Comparison of ENCODE assay signal across 22 cellular contexts in genomic region chr2:157931542-157931941, GRCh38. TPM values are rescaled to one million over a fixed set of nuclear protein-coding genes. Genes with fewer than 3 reads are reported as not detected.
DNase-seq lines count a peak whose midpoint lies in the region; ATAC-seq, FAIRE-seq and TF ChIP-seq lines count a peak whose summit lies in the region.
"Had no signal": no experiment of that assay in that cellular context is flagged by ENCODE, and none has a peak within 500 bp of the region (broad histone marks: within the 10 kb centered on the region; RNA-seq: fewer than 3 reads in every experiment).

No MANE protein-coding gene starts in this region.

- H3K4me3 Mint-ChIP-seq in activated CD4-positive, alpha-beta T cell treated with anti-CD3 and anti-CD28 coated beads, Interleukin-2, amount 10 ng/mL, durations not matched to agents 7 days and 5 days = no peak overlapping the region
- H3K4me3 Mint-ChIP-seq: CD4-positive, alpha-beta memory T cell had no signal

- H3K4me1 Mint-ChIP-seq in activated CD4-positive, alpha-beta T cell treated with anti-CD3 and anti-CD28 coated beads, Interleukin-2, amount 10 ng/mL, durations not matched to agents 7 days and 5 days = peaks cover 6% of the 10 kb centered on the region

- in situ Hi-C loops in gastrocnemius medialis (cut with MboI; ENCODE audit: low sequenced_read_pairs in 4 of 4) = no loop called here

- DNase-seq in D721Med (ENCODE audit: insufficient read length, low spot score) (no peak), LNCaP clone FGC (ENCODE audit: low read depth) (peak; percentile 49), mucosa of descending colon (no peak), gastrocnemius medialis (no peak)
- no peak for DNase-seq in activated CD4-positive, alpha-beta T cell treated with anti-CD3 and anti-CD28 coated beads, Interleukin-2, amount 10 ng/mL, durations not matched to agents 7 days and 5 days
- DNase-seq: Calu3; CD4-positive, alpha-beta memory T cell; DND-41; HCEC 1CT; NCI-H1105 treated with DMSO at 0.1 percent for 48 hours; NCI-H187; NCI-H2227 treated with DMSO at 0.1 percent for 48 hours; NCI-H510A treated with DMSO at 0.1 percent for 48 hours; NCI-H82; OCI-M1; SHP77 had no signal

- TF ChIP-seq POLR2A in gastrocnemius medialis (IDR thresholded peaks at IDR 0.05) = no peak

- H3K27ac ChIP-seq in iPS-18a (ENCODE audit: low read length) (no peak overlapping the region), gastrocnemius medialis (no peak overlapping the region)
- H3K27ac ChIP-seq: BLaER1, SK-N-MC had no signal

- TF ChIP-seq CTCF in D721Med (IDR thresholded peaks at IDR 0.05; ENCODE audit: insufficient read depth, missing control alignments) (no peak), LNCaP clone FGC (IDR thresholded peaks at IDR 0.05; ENCODE audit: control insufficient read depth, extremely low read depth, insufficient read depth) (no peak), mucosa of descending colon (IDR thresholded peaks at IDR 0.05) (no peak), gastrocnemius medialis (IDR thresholded peaks at IDR 0.05 in 4 of 5, conservative IDR thresholded peaks at IDR 0.05 in 1 of 5) (no peak)

- H3K36me3 ChIP-seq in iPS-18a (ENCODE audit: control insufficient read depth, low read depth, low read length) (no peaks in the 10 kb centered on the region), mucosa of descending colon (ENCODE audit: low read depth) (no peaks in the 10 kb centered on the region), gastrocnemius medialis (no peaks in the 10 kb centered on the region)
- H3K36me3 ChIP-seq: BLaER1 had no signal

- H3K9me3 ChIP-seq in iPS-18a (ENCODE audit: control insufficient read depth, low read depth, low read length) (no peaks in the 10 kb centered on the region), mucosa of descending colon (no peaks in the 10 kb centered on the region), gastrocnemius medialis (no peaks in the 10 kb centered on the region)
- H3K9me3 ChIP-seq: BLaER1 had no signal

- CTCF ChIA-PET in activated CD4-positive, alpha-beta T cell treated with anti-CD3 and anti-CD28 coated beads, Interleukin-2, amount 10 ng/mL, durations not matched to agents 7 days and 5 days (lab: Charles Lee) = interaction anchor here (0.9 to 1.3 kb wide), 3 partner anchors 10 to 27 kb away, joined by 3 to 4 read pairs (median 3); no protein-coding TSS in a partner anchor

- H3K27me3 ChIP-seq in iPS-18a (ENCODE audit: control insufficient read depth, insufficient read depth, low read length) = peaks cover 90% of the 10 kb centered on the region
- no peaks in the 10 kb centered on the region for H3K27me3 ChIP-seq in gastrocnemius medialis
- H3K27me3 ChIP-seq: BLaER1 had no signal

- H3K36me3 Mint-ChIP-seq in activated CD4-positive, alpha-beta T cell treated with anti-CD3 and anti-CD28 coated beads, Interleukin-2, amount 10 ng/mL, durations not matched to agents 7 days and 5 days (ENCODE audit: low read depth) = no peaks in the 10 kb centered on the region

- H3K27me3 Mint-ChIP-seq in activated CD4-positive, alpha-beta T cell treated with anti-CD3 and anti-CD28 coated beads, Interleukin-2, amount 10 ng/mL, durations not matched to agents 7 days and 5 days = no peaks in the 10 kb centered on the region

- peak; percentile 47 for ATAC-seq in mucosa of descending colon
- no peak for ATAC-seq in gastrocnemius medialis
- ATAC-seq in GM18870 (IDR thresholded peaks at IDR 0.05; ENCODE audit: unreplicated experiment) = no peak

- FAIRE-seq in D721Med (lab: Jason Lieb, UNC) = peak; percentile 71
- FAIRE-seq: GM19239, HTR-8/SVneo had no signal

- peaks cover 14% of the 10 kb centered on the region for H3K9me3 Mint-ChIP-seq in activated CD4-positive, alpha-beta T cell treated with anti-CD3 and anti-CD28 coated beads, Interleukin-2, amount 10 ng/mL, durations not matched to agents 7 days and 5 days
- H3K9me3 Mint-ChIP-seq: CD4-positive, alpha-beta memory T cell had no signal

- H3K9ac ChIP-seq in iPS-18a (ENCODE audit: low read length) = no peak overlapping the region
- H3K9ac ChIP-seq: BLaER1 had no signal

- H3K4me3 ChIP-seq in LNCaP clone FGC (ENCODE audit: low read depth, low read length) (no peak overlapping the region), iPS-18a (ENCODE audit: low read length) (peak overlapping the region; percentile 53), mucosa of descending colon (no peak overlapping the region), gastrocnemius medialis (no peak overlapping the region)
- H3K4me3 ChIP-seq: BLaER1, SK-N-MC had no signal

- peaks cover 38% of the 10 kb centered on the region for H3K4me1 ChIP-seq in iPS-18a (ENCODE audit: control insufficient read depth, low read depth, low read length)
- H3K4me1 ChIP-seq in mucosa of descending colon (ENCODE audit: low read depth) = no peaks in the 10 kb centered on the region
- no peaks in the 10 kb centered on the region for H3K4me1 ChIP-seq in gastrocnemius medialis
- H3K4me1 ChIP-seq: BLaER1 had no signal

- POLR2A ChIA-PET in activated CD4-positive, alpha-beta T cell treated with anti-CD3 and anti-CD28 coated beads, Interleukin-2, amount 10 ng/mL, durations not matched to agents 7 days and 5 days (lab: Charles Lee) = no interaction called here

- intact Hi-C loops in mucosa of descending colon (cut with DNase I, micrococcal nuclease) = no loop called here
- intact Hi-C loops in gastrocnemius medialis (cut with DNase I; ENCODE audit: low total_unique reads) = no loop called here

- no peak overlapping the region for H3K27ac Mint-ChIP-seq in activated CD4-positive, alpha-beta T cell treated with anti-CD3 and anti-CD28 coated beads, Interleukin-2, amount 10 ng/mL, durations not matched to agents 7 days and 5 days
- H3K27ac Mint-ChIP-seq: CD4-positive, alpha-beta memory T cell had no signal

RNA-seq across cellular contexts. Expression of gene ACVR1, which starts 55.4 kb away (rescaled TPM):
- total RNA-seq in mucosa of descending colon (10 to 100 TPM; 14.7 to 38.4 (median 15.8) TPM), gastrocnemius medialis (10 to 100 TPM; 10.8 to 18.4 (median 12.2) TPM)
- total RNA-seq in activated CD4-positive, alpha-beta T cell treated with anti-CD3 and anti-CD28 coated beads, Interleukin-2, amount 10 ng/mL, durations not matched to agents 7 days and 5 days = 10 to 100 TPM; 26.0 to 29.6 TPM
